ENCODE assay signal across 8 cellular contexts in genomic region chr19:4471400-4472173, GRCh38.
DNase-seq lines count a peak whose midpoint lies in the region; ATAC-seq and TF ChIP-seq lines count a peak whose summit lies in the region.

No MANE protein-coding gene starts in this region.

- peak; percentile 100 for DNase-seq in AG09309 (ENCODE audit: low read depth)
- DNase-seq in NCI-H345 (lab: John Stamatoyannopoulos, UW), result peak; percentile 100
- DNase-seq in activated CD4-positive, CD25-positive, alpha-beta regulatory T cell (lab: John Stamatoyannopoulos, UW), result peak; percentile 87 to 94 (median 92)
- DNase-seq in cerebellar cortex (ENCODE audit: low spot score), result peak; percentile 100
- DNase-seq in islet precursor cell, result peak; percentile 100
- DNase-seq in stimulated activated CD4-positive, alpha-beta T cell treated with anti-CD3 and anti-CD28 coated beads, Interleukin-12 subunit alpha, Interleukin-12 subunit beta, amount 100 ng/mL, for 4 hours, result peak; percentile 91

- ATAC-seq in GM19025 (IDR thresholded peaks at IDR 0.05; ENCODE audit: low read depth, unreplicated experiment), result peak; percentile 78
- ATAC-seq in HG03280 (IDR thresholded peaks at IDR 0.05; ENCODE audit: unreplicated experiment), result peak; percentile 85

- no peak for TF ChIP-seq CTCF in AG09309 (IDR thresholded peaks at IDR 0.05; ENCODE audit: control insufficient read depth, insufficient read depth, low read depth, low read length, missing control alignments)

- H3K4me3 ChIP-seq in AG09309 (ENCODE audit: control insufficient read depth, low read depth, low read length), result peak overlapping the region; percentile 57

Comparison
In these comparisons a context has a peak if more than half of its experiments do, and no peak if none do; other contexts are left out.
1. Peak in every context shown above with its lines: DNase-seq, ATAC-seq and H3K4me3 ChIP-seq.